ENCODE assay signal across 1 cellular context in the genomic region with DNA sequence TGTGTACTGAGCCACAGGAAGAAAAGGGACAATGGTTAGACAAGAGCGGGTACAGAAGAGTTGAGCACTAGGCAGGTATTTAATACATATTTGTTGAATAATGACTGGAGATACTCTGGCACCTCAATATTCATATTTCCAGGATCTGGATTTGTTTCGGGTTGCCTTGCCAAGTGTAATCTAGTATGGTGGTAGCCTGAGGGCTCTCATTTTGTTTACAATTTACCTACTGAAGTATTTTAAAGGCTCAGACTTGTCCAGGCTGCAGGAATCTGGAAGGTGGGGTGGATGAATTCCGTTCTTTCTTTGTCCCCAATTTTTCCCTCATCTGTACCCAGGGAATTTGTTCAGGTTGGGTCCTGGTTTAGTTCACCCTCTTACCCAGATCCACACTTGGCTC.
TF ChIP-seq lines count a peak whose summit lies in the region.

No MANE protein-coding gene starts in this region.

TF ChIP-seq in H1, 55 proteins besides CTCF, POLR2A, EP300 and RAD21:
- no peak for TF ChIP-seq SP2 (IDR thresholded peaks at IDR 0.05; ENCODE audit: low read length)
- no peak for TF ChIP-seq EGR1 (IDR thresholded peaks at IDR 0.05; ENCODE audit: borderline replicate concordance, low read depth, low read length)
- no peak for TF ChIP-seq TEAD4 (IDR thresholded peaks at IDR 0.05; ENCODE audit: low read depth, low read length)
- TF ChIP-seq BCL11A (IDR thresholded peaks at IDR 0.05; ENCODE audit: low read depth in 2 of 2, low read length in 2 of 2): no peak
- no peak for TF ChIP-seq TBP (IDR thresholded peaks at IDR 0.05; ENCODE audit: low read depth, low read length)
- TF ChIP-seq, protein P1, sequence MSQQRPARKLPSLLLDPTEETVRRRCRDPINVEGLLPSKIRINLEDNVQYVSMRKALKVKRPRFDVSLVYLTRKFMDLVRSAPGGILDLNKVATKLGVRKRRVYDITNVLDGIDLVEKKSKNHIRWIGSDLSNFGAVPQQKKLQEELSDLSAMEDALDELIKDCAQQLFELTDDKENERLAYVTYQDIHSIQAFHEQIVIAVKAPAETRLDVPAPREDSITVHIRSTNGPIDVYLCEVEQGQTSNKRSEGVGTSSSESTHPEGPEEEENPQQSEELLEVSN (IDR thresholded peaks at IDR 0.05): no peak
- TF ChIP-seq NRF1 (IDR thresholded peaks at IDR 0.05; ENCODE audit: low read depth, low read length): no peak
- no peak for TF ChIP-seq TAF1 (IDR thresholded peaks at IDR 0.05; ENCODE audit: low read depth, low read length)
- no peak for TF ChIP-seq ZNF274 (IDR thresholded peaks at IDR 0.05; ENCODE audit: borderline replicate concordance, extremely low read depth, low read length)
- no peak for TF ChIP-seq BRCA1 (IDR thresholded peaks at IDR 0.05; ENCODE audit: low read depth, low read length)
TF ChIP-seq in H1: peak in this region for 0.
